11 cellular contexts compared by ENCODE assay signal in the genomic region with DNA sequence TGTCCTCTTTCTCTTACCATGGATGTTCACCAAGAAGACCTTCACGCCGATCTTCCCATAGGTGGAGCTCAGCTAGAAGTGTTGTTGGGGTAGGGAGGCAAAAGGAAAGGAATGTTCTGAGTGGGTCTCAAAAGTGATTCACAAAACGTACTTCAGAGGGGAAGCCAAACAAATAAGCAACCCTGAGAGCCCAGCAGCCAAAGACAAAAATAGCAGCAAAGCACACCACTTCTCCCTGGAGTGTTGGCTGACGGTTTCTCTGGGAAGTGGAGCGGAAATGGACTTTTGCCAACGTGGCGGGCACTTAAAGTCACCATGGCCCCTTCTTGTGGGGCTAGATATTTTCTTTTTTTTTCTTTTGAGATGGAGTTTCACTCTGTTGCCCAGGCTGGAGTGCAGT. TPM values are rescaled to one million over a fixed set of nuclear protein-coding genes. Genes with fewer than 3 reads are reported as not detected.
DNase-seq lines count a peak whose midpoint lies in the region; ATAC-seq and TF ChIP-seq lines count a peak whose summit lies in the region.
"Had no signal": no experiment of that assay in that cellular context is flagged by ENCODE, and none has a peak within 500 bp of the region (broad histone marks: within the 10 kb centered on the region; RNA-seq: fewer than 3 reads in every experiment).

No MANE protein-coding gene starts in this region.

- no peaks in the 10 kb centered on the region for H3K36me3 ChIP-seq in fibroblast of lung (ENCODE audit: control insufficient read depth, insufficient read depth, low read length)
- H3K36me3 ChIP-seq in parathyroid adenoma (ENCODE audit: control insufficient read depth, insufficient read depth, low read length), result no peaks in the 10 kb centered on the region

- no peak for ATAC-seq in HG02884 (IDR thresholded peaks at IDR 0.05; ENCODE audit: unreplicated experiment)
- ATAC-seq: GM23338 had no signal

- H4K20me1 ChIP-seq in fibroblast of lung (ENCODE audit: control insufficient read depth, extremely low read depth, insufficient read depth, low read length), result no peaks in the 10 kb centered on the region

- H2AFZ ChIP-seq in fibroblast of lung (ENCODE audit: low read length) (no peak overlapping the region), parathyroid adenoma (no peak overlapping the region)
- H2AFZ ChIP-seq: GM23338 had no signal

- H3K27ac ChIP-seq in fibroblast of lung (ENCODE audit: insufficient read depth, low read length) (no peak overlapping the region), parathyroid adenoma (peak overlapping the region; percentile 49)

- CTCF ChIA-PET in HEK293T (lab: Yijun Ruan, JAX), result interaction anchor here (0.5 to 7.4 kb wide), 4 partner anchors 58 to 189 kb away, joined by 3 to 197 read pairs (median 12); no protein-coding TSS in a partner anchor

- DNase-seq in DMS53 treated with DMSO at 0.1 percent for 48 hours (lab: John Stamatoyannopoulos, UW; ENCODE audit: unreplicated experiment) (peak; percentile 86), NCI-H345 (lab: John Stamatoyannopoulos, UW) (peak; percentile 87), fibroblast of lung (ENCODE audit: low read depth in 2 of 2) (peak; percentile 48 to 70), NCI-H524 (lab: John Stamatoyannopoulos, UW) (no peak), H4 (ENCODE audit: low spot score) (no peak), HEK293T (ENCODE audit: extremely low spot score) (no peak)

- H3K9ac ChIP-seq in fibroblast of lung (ENCODE audit: insufficient read depth, low read length) (no peak overlapping the region), parathyroid adenoma (no peak overlapping the region)

- no peak overlapping the region for H3K4me3 ChIP-seq in fibroblast of lung (replicated peaks in 1 of 4; ENCODE audit: control extremely low read depth in 1 of 4, insufficient read depth in 1 of 4, low read depth in 3 of 4, low read length in 4 of 4)
- H3K4me3 ChIP-seq in parathyroid adenoma (ENCODE audit: low read depth, low read length), result no peak overlapping the region
- H3K4me3 ChIP-seq: GM23338 had no signal

- H3K27me3 ChIP-seq in fibroblast of lung (ENCODE audit: control insufficient read depth, insufficient read depth, low read length) (no peaks in the 10 kb centered on the region), parathyroid adenoma (ENCODE audit: control insufficient read depth, insufficient read depth, low read length) (no peaks in the 10 kb centered on the region)

- POLR2A ChIA-PET in HEK293T (lab: Yijun Ruan, JAX), result interaction anchor here (2.0 kb wide), 1 partner anchor 57 kb away, joined by 10 read pairs; no protein-coding TSS in a partner anchor

- no peak for TF ChIP-seq CTCF in fibroblast of lung (conservative IDR thresholded peaks at IDR 0.05 in 1 of 2, IDR thresholded peaks at IDR 0.05 in 1 of 2; ENCODE audit: low read depth in 1 of 2, low read length in 2 of 2)
- no peak for TF ChIP-seq CTCF in parathyroid adenoma (IDR thresholded peaks at IDR 0.05)

- no peaks in the 10 kb centered on the region for H3K9me3 ChIP-seq in fibroblast of lung (ENCODE audit: control insufficient read depth, insufficient read depth, low read depth, low read length)
- no peaks in the 10 kb centered on the region for H3K9me3 ChIP-seq in parathyroid adenoma (ENCODE audit: control insufficient read depth, low read length)

- H3K79me2 ChIP-seq in fibroblast of lung (ENCODE audit: control insufficient read depth, insufficient read depth, low read length), result no peaks in the 10 kb centered on the region
- no peaks in the 10 kb centered on the region for H3K79me2 ChIP-seq in parathyroid adenoma

- H3K4me1 ChIP-seq in fibroblast of lung (ENCODE audit: control insufficient read depth, extremely low read depth, insufficient read depth, low read length) (no peaks in the 10 kb centered on the region), parathyroid adenoma (no peaks in the 10 kb centered on the region)

- H3K4me2 ChIP-seq in fibroblast of lung (ENCODE audit: extremely low read depth, insufficient read depth, low read length), result no peak overlapping the region
- H3K4me2 ChIP-seq in parathyroid adenoma (ENCODE audit: low read length), result no peak overlapping the region
- H3K4me2 ChIP-seq: GM23338 had no signal

TF ChIP-seq in HEK293T, 16 proteins besides CTCF, POLR2A, EP300 and RAD21:
- TF ChIP-seq FOXK2 (IDR thresholded peaks at IDR 0.05) (no peak), FOXA1 (IDR thresholded peaks at IDR 0.05) (no peak), ELF4 (IDR thresholded peaks at IDR 0.05) (no peak), LEF1 (IDR thresholded peaks at IDR 0.05; ENCODE audit: borderline replicate concordance) (no peak), L3MBTL2 (conservative IDR thresholded peaks at IDR 0.05) (no peak), TARDBP (IDR thresholded peaks at IDR 0.05) (no peak), FOXM1 (IDR thresholded peaks at IDR 0.05; ENCODE audit: borderline replicate concordance) (no peak), ZNF384 (IDR thresholded peaks at IDR 0.05) (no peak), CTBP1 (IDR thresholded peaks at IDR 0.05; ENCODE audit: borderline replicate concordance) (no peak), NFRKB (IDR thresholded peaks at IDR 0.05) (no peak), SP1 (IDR thresholded peaks at IDR 0.05) (no peak), SUZ12 (IDR thresholded peaks at IDR 0.05) (no peak)
- TF ChIP-seq, protein P1, sequence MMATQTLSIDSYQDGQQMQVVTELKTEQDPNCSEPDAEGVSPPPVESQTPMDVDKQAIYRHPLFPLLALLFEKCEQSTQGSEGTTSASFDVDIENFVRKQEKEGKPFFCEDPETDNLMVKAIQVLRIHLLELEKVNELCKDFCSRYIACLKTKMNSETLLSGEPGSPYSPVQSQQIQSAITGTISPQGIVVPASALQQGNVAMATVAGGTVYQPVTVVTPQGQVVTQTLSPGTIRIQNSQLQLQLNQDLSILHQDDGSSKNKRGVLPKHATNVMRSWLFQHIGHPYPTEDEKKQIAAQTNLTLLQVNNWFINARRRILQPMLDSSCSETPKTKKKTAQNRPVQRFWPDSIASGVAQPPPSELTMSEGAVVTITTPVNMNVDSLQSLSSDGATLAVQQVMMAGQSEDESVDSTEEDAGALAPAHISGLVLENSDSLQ (IDR thresholded peaks at IDR 0.05), result no peak

RNA-seq across cellular contexts. Expression of a gene that starts 23.1 kb away (rescaled TPM):
- total RNA-seq in fibroblast of lung, result not detected in 2 replicates
- polyA plus RNA-seq in fibroblast of lung, result not detected in 2 replicates
- polyA plus RNA-seq in fibroblast of lung (2012), result not detected in 2 replicates
- not detected in 2 replicates for polyA minus RNA-seq in fibroblast of lung (ENCODE audit: low replicate concordance)
- total RNA-seq in H4 (2014; rRNA removed; shearing (Covaris generic)), result not detected in 2 replicates
- total RNA-seq: bronchial epithelial cell, GM23338 had no signal
- polyA plus RNA-seq: CD14-positive monocyte, GM23338 had no signal

Comparison
In these comparisons a context has a peak if more than half of its experiments do, and no peak if none do; other contexts are left out.
1. DNase-seq: peak in DMS53 treated with DMSO at 0.1 percent for 48 hours (single experiment), NCI-H345 (single experiment) and fibroblast of lung (2 of 2); none in NCI-H524 (0 of 2), H4 (single experiment) and HEK293T (single experiment).